Comparison of ENCODE assay signal across 28 cellular contexts in the genomic region with DNA sequence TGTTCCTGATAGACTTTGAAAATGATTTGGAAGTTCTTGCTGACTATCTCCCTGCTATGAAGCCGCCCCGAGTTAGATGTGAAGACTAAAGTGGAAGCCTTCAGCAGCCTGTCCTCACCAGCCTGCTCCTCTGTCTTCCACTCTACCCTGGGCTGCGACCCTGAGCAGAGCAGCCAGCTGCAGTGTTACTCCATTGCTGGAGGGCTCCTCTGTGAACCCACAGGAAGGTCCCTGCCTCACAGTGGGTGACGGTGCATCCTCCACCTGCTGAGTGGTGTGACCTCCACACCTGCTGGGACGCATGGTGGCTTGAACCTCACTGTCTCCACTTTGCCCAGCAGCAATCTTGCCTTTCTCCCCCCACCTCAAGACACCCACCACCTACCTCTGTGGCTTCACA.
"Had no signal": no experiment of that assay in that cellular context is flagged by ENCODE, and none has a peak within 500 bp of the region (broad histone marks: within the 10 kb centered on the region; RNA-seq: fewer than 3 reads in every experiment).

No MANE protein-coding gene starts in this region.

- H3K36me3 ChIP-seq: ovary, sigmoid colon, transverse colon had no signal

- H3K27ac ChIP-seq: epithelial cell of prostate, hepatocyte, ovary, sigmoid colon, testis, transverse colon had no signal

- H3K4me1 Mint-ChIP-seq: activated CD4-positive, alpha-beta memory T cell treated with anti-CD3 and anti-CD28 coated beads, Interleukin-2, amount 10 ng/mL, durations not matched to agents 7 days and 5 days; activated CD4-positive, alpha-beta T cell treated with anti-CD3 and anti-CD28 coated beads, Interleukin-2, amount 10 ng/mL, durations not matched to agents 7 days and 5 days; central memory CD8-positive, alpha-beta T cell; stimulated activated naive B cell treated with anti-CD40 and anti-IgM and Interleukin-4, amounts not matched to agents 10 μg/mL and 1 μg/mL and 100 μg/mL, for 72 hours had no signal

- H3K4me3 Mint-ChIP-seq: activated CD4-positive, alpha-beta memory T cell treated with anti-CD3 and anti-CD28 coated beads, Interleukin-2, amount 10 ng/mL, durations not matched to agents 7 days and 5 days; activated CD4-positive, alpha-beta T cell treated with anti-CD3 and anti-CD28 coated beads, Interleukin-2, amount 10 ng/mL, durations not matched to agents 7 days and 5 days; activated T-cell treated with anti-CD3 and anti-CD28 coated beads, Interleukin-2, amount 50 U/mL, for 4 hours; activated T-helper 17 cell treated with anti-CD3 and anti-CD28 coated beads, Interleukin-2, amount 50 U/mL, for 72 hours; central memory CD8-positive, alpha-beta T cell; mesothelial cell of epicardium; naive B cell; nephron progenitor cell; stimulated activated naive B cell treated with anti-CD40 and anti-IgM and Interleukin-4, amounts not matched to agents 10 μg/mL and 1 μg/mL and 100 μg/mL, for 72 hours; WTC11 had no signal

- H3K4me1 ChIP-seq: testis had no signal

- H3K79me2 ChIP-seq: hepatocyte had no signal

- H3K27me3 Mint-ChIP-seq: activated CD4-positive, alpha-beta memory T cell treated with anti-CD3 and anti-CD28 coated beads, Interleukin-2, amount 10 ng/mL, durations not matched to agents 7 days and 5 days; activated CD4-positive, alpha-beta T cell treated with anti-CD3 and anti-CD28 coated beads, Interleukin-2, amount 10 ng/mL, durations not matched to agents 7 days and 5 days; central memory CD8-positive, alpha-beta T cell had no signal

- ATAC-seq: activated T-cell treated with anti-CD3 and anti-CD28 coated beads, Interleukin-2, amount 50 U/mL, for 4 hours; activated T-helper 17 cell treated with anti-CD3 and anti-CD28 coated beads, Interleukin-2, amount 50 U/mL, for 72 hours had no signal

- H3K27me3 ChIP-seq: hepatocyte, ovary, sigmoid colon, testis, transverse colon had no signal

- H3K4me3 ChIP-seq: hepatocyte, ovary, sigmoid colon, testis, transverse colon had no signal

- H3K36me3 Mint-ChIP-seq: mesothelial cell of epicardium, naive B cell, WTC11 had no signal

- H2AFZ ChIP-seq: hepatocyte had no signal

- H3K4me2 ChIP-seq: hepatocyte had no signal

- H3K27ac Mint-ChIP-seq: activated CD4-positive, alpha-beta memory T cell treated with anti-CD3 and anti-CD28 coated beads, Interleukin-2, amount 10 ng/mL, durations not matched to agents 7 days and 5 days; activated CD4-positive, alpha-beta T cell treated with anti-CD3 and anti-CD28 coated beads, Interleukin-2, amount 10 ng/mL, durations not matched to agents 7 days and 5 days; activated T-helper 17 cell treated with anti-CD3 and anti-CD28 coated beads, Interleukin-2, amount 50 U/mL, for 72 hours; naive B cell; progenitor cell of endocrine pancreas; stimulated activated naive B cell treated with anti-CD40 and anti-IgM and Interleukin-4, amounts not matched to agents 10 μg/mL and 1 μg/mL and 100 μg/mL, for 72 hours; WTC11 had no signal

- H3K9me3 ChIP-seq: ovary, sigmoid colon, testis, transverse colon had no signal

- H3K9me3 Mint-ChIP-seq: activated CD4-positive, alpha-beta memory T cell treated with anti-CD3 and anti-CD28 coated beads, Interleukin-2, amount 10 ng/mL, durations not matched to agents 7 days and 5 days; activated CD4-positive, alpha-beta T cell treated with anti-CD3 and anti-CD28 coated beads, Interleukin-2, amount 10 ng/mL, durations not matched to agents 7 days and 5 days; activated T-cell treated with anti-CD3 and anti-CD28 coated beads, Interleukin-2, amount 50 U/mL, for 4 hours; mesothelial cell of epicardium; nephron progenitor cell; stimulated activated naive B cell treated with anti-CD40 and anti-IgM and Interleukin-4, amounts not matched to agents 10 μg/mL and 1 μg/mL and 100 μg/mL, for 72 hours had no signal

- DNase-seq: activated CD4-positive, alpha-beta memory T cell treated with anti-CD3 and anti-CD28 coated beads, Interleukin-2, amount 10 ng/mL, durations not matched to agents 7 days and 5 days; activated CD4-positive, alpha-beta T cell treated with anti-CD3 and anti-CD28 coated beads for 1 hour; activated CD4-positive, alpha-beta T cell treated with anti-CD3 and anti-CD28 coated beads, Interleukin-2, amount 10 ng/mL, durations not matched to agents 7 days and 5 days; activated gamma-delta T cell treated with Interleukin-2 at 50 U/mL for 16 hours; activated naive CD4-positive, alpha-beta T cell treated with anti-CD3 and anti-CD28 coated beads, Interleukin-2, amount 50 U/mL, for 16 hours; activated T-cell treated with anti-CD3 and anti-CD28 coated beads, Interleukin-2, amount 50 U/mL, for 4 hours; amygdala; dermis blood vessel endothelial cell; effector CD8-positive, alpha-beta T cell; glutamatergic neuron; left cardiac atrium; left ventricle myocardium superior; naive B cell; nephron progenitor cell; ovary; sigmoid colon; stimulated activated CD4-positive, alpha-beta T cell treated with anti-CD3 and anti-CD28 coated beads, Interleukin-4, amount 100 ng/mL, for 24 hours; stimulated activated naive B cell treated with anti-CD40 and anti-IgM and Interleukin-4, amounts not matched to agents 10 μg/mL and 1 μg/mL and 100 μg/mL, for 72 hours; T-helper 2 cell; testis; transverse colon had no signal
